ENCODE assay signal across 24 cellular contexts in the genomic region with DNA sequence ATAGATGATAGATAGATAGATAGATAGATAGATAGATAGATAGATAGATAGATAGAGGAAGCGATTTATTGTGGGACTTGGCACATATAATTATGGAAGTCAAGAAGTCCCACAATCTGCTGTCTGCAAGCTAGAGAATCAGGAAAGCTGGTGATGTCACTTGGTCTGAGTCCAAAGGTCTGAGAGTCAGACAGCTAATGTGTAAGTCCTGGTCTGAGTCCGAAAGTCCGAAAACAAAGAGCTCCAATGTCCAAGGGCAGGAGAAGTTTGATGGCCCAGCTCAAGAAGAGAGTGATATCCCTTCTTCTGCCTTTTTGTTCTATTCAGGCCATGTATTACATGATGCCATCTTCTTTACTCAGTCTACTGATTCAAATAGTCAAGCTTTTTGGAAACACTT.
"Had no signal": no experiment of that assay in that cellular context is flagged by ENCODE, and none has a peak within 500 bp of the region (broad histone marks: within the 10 kb centered on the region; RNA-seq: fewer than 3 reads in every experiment).

No MANE protein-coding gene starts in this region.

- H3K9ac ChIP-seq: parathyroid adenoma had no signal

- H3K27me3 ChIP-seq: ascending aorta, brain microvascular endothelial cell, heart left ventricle, uterus had no signal

- H3K9me3 ChIP-seq: ascending aorta, heart left ventricle, uterus had no signal

- H3K4me2 ChIP-seq: smooth muscle cell had no signal

- H3K4me3 ChIP-seq: ascending aorta, heart left ventricle, smooth muscle cell, uterus had no signal

- DNase-seq: activated CD4-positive, alpha-beta T cell treated with anti-CD3 and anti-CD28 coated beads, Interleukin-2, amount 10 ng/mL, durations not matched to agents 7 days and 5 days; activated CD4-positive, CD25-positive, alpha-beta regulatory T cell treated with anti-CD3 and anti-CD28 coated beads, Interleukin-2, amount 50 U/mL, for 72 hours; activated CD8-positive, alpha-beta memory T cell treated with anti-CD3 and anti-CD28 coated beads, Interleukin-2, amount 10 ng/mL, durations not matched to agents 7 days and 5 days; activated CD8-positive, alpha-beta T cell treated with anti-CD3 and anti-CD28 coated beads for 36 hours; activated T-cell treated with anti-CD3 and anti-CD28 coated beads for 4 hours; brain microvascular endothelial cell; central memory CD4-positive, alpha-beta T cell; heart left ventricle; kidney; mesenchymal stem cell; naive B cell; nucleus accumbens; right cardiac atrium; stimulated activated CD4-positive, alpha-beta T cell treated with anti-CD3 and anti-CD28 coated beads, Interleukin-15, amount 100 ng/mL, for 24 hours; T-helper 1 cell; trophoblast cell; uterus; WERI-Rb-1 had no signal

- H3K36me3 ChIP-seq: ascending aorta, brain microvascular endothelial cell, heart left ventricle, uterus, WERI-Rb-1 had no signal

- H3K27ac ChIP-seq: ascending aorta, brain microvascular endothelial cell, epithelial cell of prostate, heart left ventricle, parathyroid adenoma, uterus, WERI-Rb-1 had no signal

- ATAC-seq: activated CD8-positive, alpha-beta memory T cell treated with anti-CD3 and anti-CD28 coated beads, Interleukin-2, amount 10 ng/mL, durations not matched to agents 7 days and 5 days; activated CD8-positive, alpha-beta T cell treated with anti-CD3 and anti-CD28 coated beads for 36 hours; activated naive CD4-positive, alpha-beta T cell treated with anti-CD3 and anti-CD28 coated beads, Interleukin-2, amount 50 U/mL, for 72 hours; heart left ventricle; right cardiac atrium; stimulated activated memory B cell treated with anti-CD40 and anti-IgM and Interleukin-4, amounts not matched to agents 10 μg/mL and 1 μg/mL and 100 μg/mL, for 72 hours had no signal

- H3K4me1 ChIP-seq: parathyroid adenoma, uterus had no signal

- H2AFZ ChIP-seq: parathyroid adenoma had no signal
